ENCODE assay signal across 24 cellular contexts in the genomic region with DNA sequence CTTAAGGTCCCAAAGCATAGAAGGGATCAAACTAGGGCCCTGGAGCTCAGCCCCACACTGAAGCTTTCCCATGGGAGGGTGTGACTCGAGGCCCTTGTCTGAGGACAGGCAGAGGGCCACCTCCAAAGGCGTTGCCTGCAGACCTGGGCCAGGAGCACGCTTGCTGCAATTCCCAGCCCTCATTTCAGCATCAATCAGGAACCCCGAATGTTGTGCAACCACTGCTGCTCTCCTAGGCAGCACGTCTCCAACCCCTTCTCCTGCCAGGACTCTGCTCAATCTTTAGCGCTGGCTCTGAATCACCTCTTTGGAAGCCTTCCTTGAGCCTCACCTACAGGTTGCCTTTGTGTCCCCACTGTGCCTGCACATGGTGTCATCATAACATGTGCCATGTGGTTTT. TPM values are rescaled to one million over a fixed set of nuclear protein-coding genes. Genes with fewer than 3 reads are reported as not detected.
DNase-seq lines count a peak whose midpoint lies in the region; ATAC-seq, FAIRE-seq and TF ChIP-seq lines count a peak whose summit lies in the region.
"Had no signal": no experiment of that assay in that cellular context is flagged by ENCODE, and none has a peak within 500 bp of the region (broad histone marks: within the 10 kb centered on the region; RNA-seq: fewer than 3 reads in every experiment).

No MANE protein-coding gene starts in this region.

- POLR2A ChIA-PET in PC-9 (lab: Charles Lee; ENCODE audit: unreplicated experiment) = no interaction called here

- H3K4me1 Mint-ChIP-seq in GM23338 (peaks cover 8% of the 10 kb centered on the region), HFFc6 (ENCODE audit: low read depth) (peaks cover 14% of the 10 kb centered on the region; the same call in 1 of the 2 replicates)

- no peak overlapping the region for H4K8ac ChIP-seq in neuronal stem cell (ENCODE audit: low read depth, low read length)

- H3K27me3 Mint-ChIP-seq in GM23338 (ENCODE audit: insufficient read depth, low read depth, poor library complexity) (no peaks in the 10 kb centered on the region), HFFc6 (ENCODE audit: insufficient read depth) (peaks cover 27% of the 10 kb centered on the region)

- intact Hi-C loops in PC-9 (cut with micrococcal nuclease; ENCODE audit: unreplicated experiment) = no loop called here

- no peak for DNase-seq in GM23338 (ENCODE audit: low spot score)
- DNase-seq in PC-9 = peak in 1 of 2 experiments; percentile 79
- DNase-seq in neuronal stem cell (ENCODE audit: low spot score) = no peak
- DNase-seq in HFFc6 = no peak
- no peak for DNase-seq in AG20443 (ENCODE audit: low spot score)
- no peak for DNase-seq in small intestine
- DNase-seq: BE2C, DMS53, GDM1, Kasumi-1, MG63, NCI-H1105, NCI-H2081, NCI-H2171, NCI-H345, NCI-H524, NCI-H774, OCI-M1 had no signal

- H3K4me3 ChIP-seq in GM23338 (no peak overlapping the region), PC-9 (no peak overlapping the region), neuronal stem cell (ENCODE audit: low read length in 2 of 2) (no peak overlapping the region), small intestine (ENCODE audit: low read depth in 1 of 2, low read length in 2 of 2) (no peak overlapping the region)
- H3K4me3 ChIP-seq: A549, MG63, SJSA1 had no signal

- H3K27ac ChIP-seq in GM23338 (ENCODE audit: low read depth) = no peak overlapping the region
- peak overlapping the region; percentile 63 for H3K27ac ChIP-seq in PC-9
- H3K27ac ChIP-seq in neuronal stem cell (replicated peaks; ENCODE audit: low read length) = no peak overlapping the region
- no peak overlapping the region for H3K27ac ChIP-seq in small intestine (ENCODE audit: low read depth in 1 of 2, low read length in 1 of 2)
- H3K27ac ChIP-seq: A549, SJSA1 had no signal

- WGBS in neuronal stem cell (ENCODE audit: extremely low coverage in 2 of 2, insufficient read length in 2 of 2, insufficient replicate concordance in 1 of 2), 2 donors = no CpG with 5 or more reads among the region's 6 CpGs
- WGBS in small intestine, 3 donors = 79 to 81% (median 81%) methylated on average over 6 of the region's 6 CpGs

- peak overlapping the region; percentile 23 for H2AK5ac ChIP-seq in neuronal stem cell (ENCODE audit: low read depth, low read length)

- ATAC-seq in GM23338 (no peak), esophagus mucosa (peak; percentile 89)
- ATAC-seq: A549, Right ventricle myocardium inferior had no signal

- no peak overlapping the region for H3K4me3 Mint-ChIP-seq in GM23338
- H3K4me3 Mint-ChIP-seq in HFFc6 = no peak overlapping the region

- no peaks in the 10 kb centered on the region for H3K79me1 ChIP-seq in neuronal stem cell (ENCODE audit: low read depth, low read length)

- H3K18ac ChIP-seq in neuronal stem cell (ENCODE audit: low read length) = peak overlapping the region; percentile 69

- H3K4me1 ChIP-seq in GM23338 (ENCODE audit: insufficient read depth) = no peaks in the 10 kb centered on the region
- H3K4me1 ChIP-seq in PC-9 (replicated peaks; ENCODE audit: insufficient read depth) = peaks cover 50% of the 10 kb centered on the region
- peaks cover 29 to 31% of the 10 kb centered on the region in 2 donors for H3K4me1 ChIP-seq in neuronal stem cell (ENCODE audit: control insufficient read depth in 2 of 2, insufficient read depth in 1 of 2, low read depth in 1 of 2, low read length in 2 of 2)
- peaks cover 1 to 4% of the 10 kb centered on the region in 2 donors for H3K4me1 ChIP-seq in small intestine (ENCODE audit: control insufficient read depth in 2 of 2, insufficient read depth in 1 of 2, low read depth in 1 of 2, low read length in 1 of 2)
- H3K4me1 ChIP-seq: BE2C had no signal

- no TSS peak for BruUV-seq in PC-9 (replicated peaks; lab: Mats Ljungman, UMichigan)

- H2BK120ac ChIP-seq in neuronal stem cell (ENCODE audit: low read depth, low read length) = no peak overlapping the region

- no peaks in the 10 kb centered on the region for H3K9me3 Mint-ChIP-seq in GM23338
- H3K9me3 Mint-ChIP-seq in HFFc6 = no peaks in the 10 kb centered on the region

- H3K4me2 ChIP-seq in GM23338 (no peak overlapping the region), PC-9 (peak overlapping the region; percentile 32), neuronal stem cell (ENCODE audit: insufficient read depth, low read length, poor library complexity, severe bottlenecking) (no peak overlapping the region)
- H3K4me2 ChIP-seq: A549 had no signal

- H3K27me3 ChIP-seq in GM23338 (ENCODE audit: insufficient read depth) (no peaks in the 10 kb centered on the region), PC-9 (ENCODE audit: insufficient read depth, low read depth) (no peaks in the 10 kb centered on the region), neuronal stem cell (ENCODE audit: control insufficient read depth in 3 of 3, insufficient read depth in 3 of 3, low read depth in 1 of 3, low read length in 3 of 3) (no peaks in the 10 kb centered on the region), small intestine (ENCODE audit: control insufficient read depth in 2 of 2, insufficient read depth in 2 of 2, low read length in 2 of 2) (no peaks in the 10 kb centered on the region)
- H3K27me3 ChIP-seq: MG63, SJSA1 had no signal

- CTCF ChIA-PET in PC-9 (lab: Charles Lee) = no interaction called here

- no peaks in the 10 kb centered on the region for H3F3A ChIP-seq in GM23338 (replicated peaks; ENCODE audit: low read depth)
- H3F3A ChIP-seq in PC-9 (ENCODE audit: insufficient read depth, low read depth) = peaks cover 36% of the 10 kb centered on the region

- H3K36me3 Mint-ChIP-seq in GM23338 (ENCODE audit: low read depth) (no peaks in the 10 kb centered on the region), HFFc6 (ENCODE audit: low read depth) (no peaks in the 10 kb centered on the region)

- no peak overlapping the region for H3K9ac ChIP-seq in neuronal stem cell (ENCODE audit: low read depth, low read length, poor library complexity)

- no peak overlapping the region for H3K14ac ChIP-seq in neuronal stem cell (ENCODE audit: low read length)

- no peak for FAIRE-seq in small intestine (lab: Jason Lieb, UNC)
- FAIRE-seq: A549, D721Med had no signal

- H3K36me3 ChIP-seq in GM23338 (ENCODE audit: insufficient read depth) (no peaks in the 10 kb centered on the region), PC-9 (ENCODE audit: low read depth) (no peaks in the 10 kb centered on the region), neuronal stem cell (replicated peaks in 1 of 2; ENCODE audit: control insufficient read depth in 2 of 2, insufficient read depth in 2 of 2, low read length in 2 of 2) (no peaks in the 10 kb centered on the region), small intestine (ENCODE audit: control insufficient read depth in 2 of 2, insufficient read depth in 2 of 2, low read length in 2 of 2) (no peaks in the 10 kb centered on the region)
- H3K36me3 ChIP-seq: BE2C, MG63, SJSA1 had no signal

- no peak overlapping the region for H3K4ac ChIP-seq in neuronal stem cell (ENCODE audit: low read length)

- no peak overlapping the region for H4K91ac ChIP-seq in neuronal stem cell (ENCODE audit: low read depth, low read length, poor library complexity)

- H3K9me2 ChIP-seq in GM23338 (ENCODE audit: insufficient read depth) (no peaks in the 10 kb centered on the region), PC-9 (ENCODE audit: insufficient read depth) (no peaks in the 10 kb centered on the region)

- H3K9me3 ChIP-seq in PC-9 (ENCODE audit: insufficient read depth, low read depth) (no peaks in the 10 kb centered on the region), neuronal stem cell (replicated peaks in 1 of 2; ENCODE audit: control insufficient read depth in 2 of 2, insufficient read depth in 1 of 2, low read depth in 1 of 2, low read length in 2 of 2) (no peaks in the 10 kb centered on the region), small intestine (ENCODE audit: control insufficient read depth, low read depth) (no peaks in the 10 kb centered on the region)
- H3K9me3 ChIP-seq: A549, BE2C, MG63 had no signal

- no peak overlapping the region for H2BK15ac ChIP-seq in neuronal stem cell (ENCODE audit: low read length)

- H3K79me2 ChIP-seq in GM23338 (replicated peaks; ENCODE audit: insufficient read depth) (no peaks in the 10 kb centered on the region), PC-9 (ENCODE audit: low read depth) (no peaks in the 10 kb centered on the region)

- no peak overlapping the region for H2BK12ac ChIP-seq in neuronal stem cell (ENCODE audit: low read length)

- no peak overlapping the region for H2BK5ac ChIP-seq in neuronal stem cell (ENCODE audit: low read length)

- no peak overlapping the region for H3K23ac ChIP-seq in neuronal stem cell (ENCODE audit: low read depth, low read length, poor library complexity)

- no peak for TF ChIP-seq CTCF in GM23338 (conservative IDR thresholded peaks at IDR 0.05; ENCODE audit: low read depth in 2 of 2)
- no peak for TF ChIP-seq CTCF in PC-9 (conservative IDR thresholded peaks at IDR 0.05)
- no peak for TF ChIP-seq CTCF in HFFc6 (IDR thresholded peaks at IDR 0.05)

- peak overlapping the region; percentile 14; the same call in 1 of the 2 replicates for H2AFZ ChIP-seq in GM23338
- no peak overlapping the region for H2AFZ ChIP-seq in PC-9
- no peak overlapping the region for H2AFZ ChIP-seq in neuronal stem cell (ENCODE audit: low read length)

- H4K20me1 ChIP-seq in GM23338 (replicated peaks; ENCODE audit: insufficient read depth) (no peaks in the 10 kb centered on the region), PC-9 (ENCODE audit: insufficient read depth) (no peaks in the 10 kb centered on the region)

- H3K27ac Mint-ChIP-seq in GM23338 = no peak overlapping the region
- no peak overlapping the region for H3K27ac Mint-ChIP-seq in HFFc6

RNA-seq across cellular contexts. Expression of a gene that starts 14.0 kb away (rescaled TPM):
- 2.1 and 2.3 TPM in 2 replicates for total RNA-seq in GM23338 (2014; rRNA removed; shearing (Covaris generic))
- polyA plus RNA-seq in GM23338 (2016; fragmentation: Nextera tagmentation; extraction: Ambion mirVana) (2.1 and 2.9 TPM in 2 replicates), small intestine (10 to 100 TPM in 1 of 3 donors, 1 to 10 TPM in 2; 4.0 to 45.7 (median 5.1) TPM)
- total RNA-seq in PC-9 (2021) (11.9 and 17.2 TPM in 2 replicates), esophagus mucosa (6.9 TPM)
- polyA plus RNA-seq in neuronal stem cell (2013, experiment 1 of 2) = 0.24 TPM
- 0.47 TPM for polyA plus RNA-seq in neuronal stem cell (2013, experiment 2 of 2)
- total RNA-seq in HFFc6 (2021; fragmentation: NEBNext Ultra II Directional; extraction: Animal tissue kit (Norgen Biotek cat#: 25700)) = not detected
- total RNA-seq: H4, Right ventricle myocardium inferior, SJSA1 had no signal

RNA-seq across cellular contexts. Expression of a gene that starts 59.6 kb away (rescaled TPM):
- 0.43 and 0.76 TPM in 2 replicates for total RNA-seq in GM23338 (2014; rRNA removed; shearing (Covaris generic))
- polyA plus RNA-seq in GM23338 (2016; fragmentation: Nextera tagmentation; extraction: Ambion mirVana) (0.70 and 0.95 TPM in 2 replicates), small intestine (1 to 10 TPM; 1.6 to 4.4 (median 3.2) TPM)
- total RNA-seq in PC-9 (2021) (not detected in 2 replicates), esophagus mucosa (1.1 TPM)
- polyA plus RNA-seq in neuronal stem cell (2013, experiment 1 of 2) = 0.13 TPM
- polyA plus RNA-seq in neuronal stem cell (2013, experiment 2 of 2) = 0.14 TPM
- total RNA-seq in HFFc6 (2021; fragmentation: NEBNext Ultra II Directional; extraction: Animal tissue kit (Norgen Biotek cat#: 25700)) = 10 to 100 TPM in 2 of 6 experiments, 1 to 10 TPM in 4; 2.4 to 34.5 (median 2.8) TPM
- total RNA-seq: H4 had no signal
- polyA plus RNA-seq: A549 had no signal
